In the genomic region with DNA sequence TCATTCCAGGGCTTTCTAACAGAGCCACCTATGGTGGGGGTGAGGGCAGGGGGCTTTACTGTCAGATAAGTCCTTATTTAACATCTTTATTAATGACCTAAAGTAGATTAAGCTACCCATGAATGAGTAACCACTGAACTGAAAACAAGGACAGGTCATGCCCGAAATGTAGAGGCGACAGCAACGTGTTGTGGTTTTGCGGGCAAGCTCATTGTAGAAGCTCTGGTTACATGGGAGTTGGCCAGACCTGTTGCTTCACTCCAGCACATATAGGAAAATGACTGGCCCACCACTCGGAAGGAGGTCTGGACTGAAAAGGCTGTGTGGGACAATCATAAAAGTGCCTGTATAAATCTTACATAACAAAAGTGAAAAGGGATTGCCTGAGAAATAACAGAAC, we compare ENCODE assay signal across 19 cellular contexts.
"Had no signal": no experiment of that assay in that cellular context is flagged by ENCODE, and none has a peak within 500 bp of the region (broad histone marks: within the 10 kb centered on the region; RNA-seq: fewer than 3 reads in every experiment).

No MANE protein-coding gene starts in this region.

- H3K27ac Mint-ChIP-seq: activated CD4-positive, alpha-beta T cell treated with anti-CD3 and anti-CD28 coated beads, Interleukin-2, amount 10 ng/mL, durations not matched to agents 7 days and 5 days; activated CD8-positive, alpha-beta T cell treated with anti-CD3 and anti-CD28 coated beads, Interleukin-2, amount 10 ng/mL, durations not matched to agents 7 days and 5 days; activated naive CD4-positive, alpha-beta T cell treated with anti-CD3 and anti-CD28 coated beads for 36 hours; activated T-cell treated with anti-CD3 and anti-CD28 coated beads, Interleukin-2, amount 50 U/mL, for 24 hours; brain; nephron progenitor cell had no signal

- H3K4me1 ChIP-seq: left lung, tibial artery had no signal

- DNase-seq: activated CD4-positive, alpha-beta T cell treated with anti-CD3 and anti-CD28 coated beads, Interleukin-2, amount 10 ng/mL, durations not matched to agents 7 days and 5 days; activated CD8-positive, alpha-beta T cell treated with anti-CD3 and anti-CD28 coated beads, Interleukin-2, amount 10 ng/mL, durations not matched to agents 7 days and 5 days; activated naive CD4-positive, alpha-beta T cell treated with anti-CD3 and anti-CD28 coated beads for 36 hours; activated T-cell treated with anti-CD3 and anti-CD28 coated beads, Interleukin-2, amount 50 U/mL, for 24 hours; caudate nucleus; foreskin fibroblast; left lung; midbrain; nephron progenitor cell; occipital lobe; posterior cingulate gyrus; stimulated activated CD4-positive, alpha-beta T cell treated with anti-CD3 and anti-CD28 coated beads, Interleukin-2, amount 100 ng/mL, for 24 hours; stimulated activated naive CD4-positive, alpha-beta T cell treated with Interleukin-2 at 50 U/mL for 16 hours; T1000; tibial artery had no signal

- H3K4me1 Mint-ChIP-seq: activated CD4-positive, alpha-beta T cell treated with anti-CD3 and anti-CD28 coated beads, Interleukin-2, amount 10 ng/mL, durations not matched to agents 7 days and 5 days; brain; nephron progenitor cell had no signal

- H3K4me3 Mint-ChIP-seq: activated CD4-positive, alpha-beta T cell treated with anti-CD3 and anti-CD28 coated beads, Interleukin-2, amount 10 ng/mL, durations not matched to agents 7 days and 5 days; activated CD8-positive, alpha-beta T cell treated with anti-CD3 and anti-CD28 coated beads, Interleukin-2, amount 10 ng/mL, durations not matched to agents 7 days and 5 days; activated naive CD4-positive, alpha-beta T cell treated with anti-CD3 and anti-CD28 coated beads for 36 hours; activated T-cell treated with anti-CD3 and anti-CD28 coated beads, Interleukin-2, amount 50 U/mL, for 24 hours; brain; nephron progenitor cell had no signal

- H3K36me3 ChIP-seq: left lung, tibial artery had no signal

- H3K27ac ChIP-seq: left lung, tibial artery had no signal

- FAIRE-seq: keratinocyte, urothelium cell line had no signal

- H3K27me3 Mint-ChIP-seq: activated CD4-positive, alpha-beta T cell treated with anti-CD3 and anti-CD28 coated beads, Interleukin-2, amount 10 ng/mL, durations not matched to agents 7 days and 5 days; brain had no signal

- ATAC-seq: activated CD4-positive, CD25-positive, alpha-beta regulatory T cell treated with anti-CD3 and anti-CD28 coated beads, Interleukin-2, amount 50 U/mL, for 24 hours; activated CD8-positive, alpha-beta T cell treated with anti-CD3 and anti-CD28 coated beads, Interleukin-2, amount 10 ng/mL, durations not matched to agents 7 days and 5 days; left lung had no signal

- H3K9me3 ChIP-seq: left lung had no signal

- H3K4me3 ChIP-seq: left lung, tibial artery had no signal

- H3K27me3 ChIP-seq: tibial artery had no signal

- H3K36me3 Mint-ChIP-seq: brain had no signal
